In genomic region chr15:68333775-68334470, GRCh38 we compare ENCODE assay signal across 11 cellular contexts. TPM values are rescaled to one million over a fixed set of nuclear protein-coding genes. Genes with fewer than 3 reads are reported as not detected.
DNase-seq lines count a peak whose midpoint lies in the region; ATAC-seq and TF ChIP-seq lines count a peak whose summit lies in the region.
"Had no signal": no experiment of that assay in that cellular context is flagged by ENCODE, and none has a peak within 500 bp of the region (broad histone marks: within the 10 kb centered on the region; RNA-seq: fewer than 3 reads in every experiment).

No MANE protein-coding gene starts in this region.

- H3K36me3 Mint-ChIP-seq in brain = no peaks in the 10 kb centered on the region

- intact Hi-C loops in heart left ventricle (cut with DNase I) (loop anchor here in 1 of 10 donors (2.0 kb wide), 2 partner anchors 33 to 41 kb away; no protein-coding TSS in a partner anchor), cardiac septum (cut with DNase I) (no loop called here)

- H3K9me3 Mint-ChIP-seq in brain = peaks cover 0 to 6% (median 0%) of the 10 kb centered on the region in 5 experiments
- H3K9me3 Mint-ChIP-seq: central memory CD8-positive, alpha-beta T cell had no signal

- ATAC-seq in heart left ventricle (no peak), GM18511 (IDR thresholded peaks at IDR 0.05; ENCODE audit: unreplicated experiment) (no peak), GM21515 (IDR thresholded peaks at IDR 0.05; ENCODE audit: unreplicated experiment) (no peak)

- peak in 3 of 5 donors; percentile 58 to 81 (median 70) for DNase-seq in heart left ventricle
- no peak for DNase-seq in cardiac septum (ENCODE audit: low spot score)
- DNase-seq in kidney tubule cell (ENCODE audit: low spot score) = peak; percentile 19
- DNase-seq in NCI-H510A (lab: John Stamatoyannopoulos, UW) = no peak
- DNase-seq in GM19238 (ENCODE audit: insufficient read length, low spot score) = no peak
- DNase-seq: thyroid gland had no signal

- no peak overlapping the region for H3K4me3 ChIP-seq in heart left ventricle
- H3K4me3 ChIP-seq: thyroid gland had no signal

- peaks cover 43% of the 10 kb centered on the region for H3K4me1 Mint-ChIP-seq in brain
- H3K4me1 Mint-ChIP-seq: central memory CD8-positive, alpha-beta T cell had no signal

- WGBS in heart left ventricle, 4 donors = 80 to 88% (median 82%) methylated on average over 8 of the region's 8 CpGs

- peaks cover 0 to 27% (median 0%) of the 10 kb centered on the region in 9 donors for H3K36me3 ChIP-seq in heart left ventricle
- H3K36me3 ChIP-seq: neutrophil, thyroid gland had no signal

- TF ChIP-seq CTCF in heart left ventricle (IDR thresholded peaks at IDR 0.05) (no peak), brain (conservative IDR thresholded peaks at IDR 0.05) (no peak)

- no peak overlapping the region for H3K4me3 Mint-ChIP-seq in brain
- H3K4me3 Mint-ChIP-seq: central memory CD8-positive, alpha-beta T cell had no signal

- peak overlapping the region in 7 of 12 donors; percentile 22 to 86 (median 56) for H3K27ac ChIP-seq in heart left ventricle
- H3K27ac ChIP-seq: neutrophil had no signal

- no peaks in the 10 kb centered on the region for H3K9me3 ChIP-seq in heart left ventricle
- H3K9me3 ChIP-seq: neutrophil, thyroid gland had no signal

- peaks cover 0 to 33% (median 19%) of the 10 kb centered on the region in 12 donors for H3K4me1 ChIP-seq in heart left ventricle

- peaks cover 9% of the 10 kb centered on the region for H3K27me3 Mint-ChIP-seq in brain

- no peaks in the 10 kb centered on the region for H3K27me3 ChIP-seq in heart left ventricle
- H3K27me3 ChIP-seq: thyroid gland had no signal

- peak overlapping the region in 4 of 5 experiments; percentile 23 to 57 (median 50) for H3K27ac Mint-ChIP-seq in brain

- TF ChIP-seq POLR2A in heart left ventricle (IDR thresholded peaks at IDR 0.05) = no peak

RNA-seq across cellular contexts. Expression of gene FEM1B, which starts 56.4 kb away (rescaled TPM):
- 10 to 100 TPM; 30.2 to 94.0 (median 61.2) TPM for total RNA-seq in heart left ventricle
- polyA plus RNA-seq in heart left ventricle = 10 to 100 TPM in 1 of 2 donors, 1 to 10 TPM in 1; 9.3 to 52.7 TPM
- total RNA-seq in cardiac septum = 114 TPM
- polyA plus RNA-seq in brain (ENCODE audit: insufficient read depth, low read depth, low replicate concordance) = 15.5 TPM

Comparison
In these comparisons a context has a peak if more than half of its experiments do, and no peak if none do; other contexts are left out.
1. DNase-seq: peak in heart left ventricle (3 of 5) and kidney tubule cell (single experiment); none in cardiac septum (single experiment), NCI-H510A (single experiment) and GM19238 (single experiment).